ENCODE assay signal across 12 cellular contexts in the genomic region with DNA sequence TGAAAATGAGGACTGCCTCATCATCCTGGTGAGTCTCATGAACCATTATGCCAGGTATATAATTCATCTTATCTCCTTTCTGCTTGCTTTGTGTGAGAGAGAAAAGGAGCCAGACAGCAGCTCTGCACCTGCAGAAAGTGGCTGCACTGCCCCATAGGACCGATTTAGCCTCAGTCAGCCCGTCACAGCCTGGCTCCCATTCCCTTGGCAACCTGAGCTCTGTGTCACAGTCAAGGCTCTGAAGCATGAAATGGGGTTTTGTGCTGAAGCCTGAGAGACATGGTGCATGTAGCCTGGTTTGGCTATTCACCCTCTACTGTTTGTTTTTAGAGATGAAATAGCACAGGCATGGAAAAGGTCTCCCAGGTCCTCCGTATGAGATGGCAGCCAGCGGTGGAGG.
DNase-seq lines count a peak whose midpoint lies in the region; ATAC-seq and TF ChIP-seq lines count a peak whose summit lies in the region.
"Had no signal": no experiment of that assay in that cellular context is flagged by ENCODE, and none has a peak within 500 bp of the region (broad histone marks: within the 10 kb centered on the region; RNA-seq: fewer than 3 reads in every experiment).

No MANE protein-coding gene starts in this region.

- no peaks in the 10 kb centered on the region for H3K36me3 Mint-ChIP-seq in nephron progenitor cell (ENCODE audit: low read depth)
- H3K36me3 Mint-ChIP-seq: immature natural killer cell; naive thymus-derived CD8-positive, alpha-beta T cell had no signal

- H3K27ac Mint-ChIP-seq in nephron progenitor cell: no peak overlapping the region
- H3K27ac Mint-ChIP-seq: immature natural killer cell; naive thymus-derived CD8-positive, alpha-beta T cell had no signal

- no peaks in the 10 kb centered on the region for H3K9me3 Mint-ChIP-seq in nephron progenitor cell
- H3K9me3 Mint-ChIP-seq: immature natural killer cell had no signal

- peaks cover 6% of the 10 kb centered on the region for H3K27me3 Mint-ChIP-seq in nephron progenitor cell (ENCODE audit: low read depth, poor library complexity)

- peaks cover 23% of the 10 kb centered on the region for H3K4me1 Mint-ChIP-seq in nephron progenitor cell
- H3K4me1 Mint-ChIP-seq: immature natural killer cell; naive thymus-derived CD8-positive, alpha-beta T cell had no signal

- peak; percentile 84 for ATAC-seq in GM18870 (IDR thresholded peaks at IDR 0.05; ENCODE audit: unreplicated experiment)
- peak; percentile 48 for ATAC-seq in HG02973 (IDR thresholded peaks at IDR 0.05; ENCODE audit: unreplicated experiment)
- no peak for ATAC-seq in HG03439 (IDR thresholded peaks at IDR 0.05; ENCODE audit: unreplicated experiment)
- no peak for ATAC-seq in HG03095 (IDR thresholded peaks at IDR 0.05; ENCODE audit: unreplicated experiment)
- ATAC-seq: naive thymus-derived CD8-positive, alpha-beta T cell had no signal

- DNase-seq in NCI-H2107 treated with DMSO at 0.1 percent for 48 hours (lab: John Stamatoyannopoulos, UW; ENCODE audit: unreplicated experiment): peak; percentile 81
- DNase-seq in nephron progenitor cell: peak; percentile 27
- no peak for DNase-seq in foreskin melanocyte
- DNase-seq: activated CD4-positive, alpha-beta T cell treated with anti-CD3 and anti-CD28 coated beads for 4 hours; activated effector memory CD4-positive, alpha-beta T cell treated with Interleukin-2 at 50 U/mL for 16 hours; DND-41; immature natural killer cell; naive thymus-derived CD8-positive, alpha-beta T cell had no signal

- no peak for TF ChIP-seq CTCF in nephron progenitor cell (IDR thresholded peaks at IDR 0.05)

- no peak overlapping the region for H3K4me3 Mint-ChIP-seq in nephron progenitor cell
- H3K4me3 Mint-ChIP-seq: immature natural killer cell; naive thymus-derived CD8-positive, alpha-beta T cell had no signal

Comparison
In these comparisons a context has a peak if more than half of its experiments do, and no peak if none do; other contexts are left out.
1. ATAC-seq: peak in GM18870 (single experiment) and HG02973 (single experiment); none in HG03439 (single experiment) and HG03095 (single experiment).